In genomic region chr13:44617648-44618047, GRCh38 we compare ENCODE assay signal across 1 cellular context.
TF ChIP-seq lines count a peak whose summit lies in the region.

No MANE protein-coding gene starts in this region.

TF ChIP-seq in HepG2, 621 proteins besides CTCF, POLR2A, EP300 and RAD21 (continued from another document):
- TF ChIP-seq MNT (IDR thresholded peaks at IDR 0.05) (no peak), ETV5 (CRISPR knock-in tag; IDR thresholded peaks at IDR 0.05; ENCODE audit: borderline replicate concordance) (no peak), ZSCAN25 (CRISPR knock-in tag; IDR thresholded peaks at IDR 0.05) (no peak), FUBP1 (CRISPR knock-in tag; IDR thresholded peaks at IDR 0.05; ENCODE audit: borderline replicate concordance) (no peak), ZNF569 (CRISPR knock-in tag; IDR thresholded peaks at IDR 0.05; ENCODE audit: borderline replicate concordance) (no peak), ZNF335 (CRISPR knock-in tag; IDR thresholded peaks at IDR 0.05) (no peak)
